ENCODE assay signal across 24 cellular contexts in genomic region chr1:89892816-89893215, GRCh38.
"Had no signal": no experiment of that assay in that cellular context is flagged by ENCODE, and none has a peak within 500 bp of the region (broad histone marks: within the 10 kb centered on the region; RNA-seq: fewer than 3 reads in every experiment).

No MANE protein-coding gene starts in this region.

- H3K4me1 ChIP-seq: colonic mucosa, lower lobe of right lung had no signal

- H3K36me3 ChIP-seq: colonic mucosa, esophagus squamous epithelium, lower lobe of right lung, right lobe of liver, thoracic aorta, tibial nerve, upper lobe of left lung had no signal

- H3K9me3 Mint-ChIP-seq: dendritic cell treated with granulocyte-macrophage colony-stimulating factor and Interleukin-4, amounts not matched to agents 40 ng/mL and 50 ng/mL, for 4 days; naive B cell; natural killer cell treated with Interleukin-12 subunit alpha and Interleukin-12 subunit beta and Interleukin-15 and Interleukin-18, amount 100 ng/mL, for 72 hours; neural crest cell; stimulated activated naive B cell treated with anti-CD40 and anti-IgM and Interleukin-4, amounts not matched to agents 10 μg/mL and 1 μg/mL and 100 μg/mL, for 72 hours; stimulated activated naive CD8-positive, alpha-beta T cell treated with anti-CD3 and anti-CD28 coated beads, Interleukin-15, Interleukin-2, amounts not matched to agents 100 ng/mL and 50 ng/mL, for 24 hours had no signal

- H3K27ac ChIP-seq: colonic mucosa, esophagus squamous epithelium, lower lobe of right lung, neutrophil, parathyroid adenoma, right lobe of liver, thoracic aorta, tibial nerve, upper lobe of left lung had no signal

- H3K9me3 ChIP-seq: colonic mucosa, esophagus squamous epithelium, lower lobe of right lung, mucosa of descending colon, neutrophil, right lobe of liver, thoracic aorta, tibial nerve, upper lobe of left lung had no signal

- ATAC-seq: left ventricle myocardium superior; lower lobe of right lung; mucosa of descending colon; natural killer cell treated with Interleukin-12 subunit alpha and Interleukin-12 subunit beta and Interleukin-15 and Interleukin-18, amount 100 ng/mL, for 72 hours; right lobe of liver; stimulated activated naive B cell treated with anti-CD40 and anti-IgM and Interleukin-4, amounts not matched to agents 10 μg/mL and 1 μg/mL and 100 μg/mL, for 72 hours had no signal

- H3K9ac ChIP-seq: parathyroid adenoma had no signal

- H3K27ac Mint-ChIP-seq: dendritic cell treated with granulocyte-macrophage colony-stimulating factor and Interleukin-4, amounts not matched to agents 40 ng/mL and 50 ng/mL, for 4 days; stimulated activated naive B cell treated with anti-CD40 and anti-IgM and Interleukin-4, amounts not matched to agents 10 μg/mL and 1 μg/mL and 100 μg/mL, for 72 hours; stimulated activated naive CD8-positive, alpha-beta T cell treated with anti-CD3 and anti-CD28 coated beads, Interleukin-15, Interleukin-2, amounts not matched to agents 100 ng/mL and 50 ng/mL, for 24 hours had no signal

- H3K36me3 Mint-ChIP-seq: natural killer cell treated with Interleukin-12 subunit alpha and Interleukin-12 subunit beta and Interleukin-15 and Interleukin-18, amount 100 ng/mL, for 72 hours had no signal

- DNase-seq: colonic mucosa; effector CD8-positive, alpha-beta T cell; erythroblast; esophagus squamous epithelium; foreskin melanocyte; left ventricle myocardium superior; lower lobe of right lung; mucosa of descending colon; naive B cell; right lobe of liver; small intestine; stimulated activated CD4-positive, alpha-beta T cell treated with anti-CD3 and anti-CD28 coated beads, Interleukin-15, amount 100 ng/mL, for 24 hours; stimulated activated CD4-positive, alpha-beta T cell treated with anti-CD3 and anti-CD28 coated beads, Interleukin-2, amount 100 ng/mL, for 48 hours; stimulated activated naive B cell treated with anti-CD40 and anti-IgM and Interleukin-4, amounts not matched to agents 10 μg/mL and 1 μg/mL and 100 μg/mL, for 72 hours; upper lobe of left lung had no signal

- H2AFZ ChIP-seq: parathyroid adenoma had no signal

- H3K27me3 ChIP-seq: colonic mucosa, esophagus squamous epithelium, neutrophil, right lobe of liver, tibial nerve, upper lobe of left lung had no signal

- H3K4me3 ChIP-seq: colonic mucosa, esophagus squamous epithelium, lower lobe of right lung, mucosa of descending colon, right lobe of liver, thoracic aorta, tibial nerve, upper lobe of left lung had no signal

- H3K4me3 Mint-ChIP-seq: dendritic cell treated with granulocyte-macrophage colony-stimulating factor and Interleukin-4, amounts not matched to agents 40 ng/mL and 50 ng/mL, for 4 days; naive B cell; natural killer cell treated with Interleukin-12 subunit alpha and Interleukin-12 subunit beta and Interleukin-15 and Interleukin-18, amount 100 ng/mL, for 72 hours; neural crest cell; stimulated activated naive B cell treated with anti-CD40 and anti-IgM and Interleukin-4, amounts not matched to agents 10 μg/mL and 1 μg/mL and 100 μg/mL, for 72 hours; stimulated activated naive CD8-positive, alpha-beta T cell treated with anti-CD3 and anti-CD28 coated beads, Interleukin-15, Interleukin-2, amounts not matched to agents 100 ng/mL and 50 ng/mL, for 24 hours had no signal

- H3K27me3 Mint-ChIP-seq: dendritic cell treated with granulocyte-macrophage colony-stimulating factor and Interleukin-4, amounts not matched to agents 40 ng/mL and 50 ng/mL, for 4 days; naive B cell; natural killer cell treated with Interleukin-12 subunit alpha and Interleukin-12 subunit beta and Interleukin-15 and Interleukin-18, amount 100 ng/mL, for 72 hours; progenitor cell of endocrine pancreas; stimulated activated naive B cell treated with anti-CD40 and anti-IgM and Interleukin-4, amounts not matched to agents 10 μg/mL and 1 μg/mL and 100 μg/mL, for 72 hours; stimulated activated naive CD8-positive, alpha-beta T cell treated with anti-CD3 and anti-CD28 coated beads, Interleukin-15, Interleukin-2, amounts not matched to agents 100 ng/mL and 50 ng/mL, for 24 hours had no signal
